ENCODE assay signal across 15 cellular contexts in the genomic region with DNA sequence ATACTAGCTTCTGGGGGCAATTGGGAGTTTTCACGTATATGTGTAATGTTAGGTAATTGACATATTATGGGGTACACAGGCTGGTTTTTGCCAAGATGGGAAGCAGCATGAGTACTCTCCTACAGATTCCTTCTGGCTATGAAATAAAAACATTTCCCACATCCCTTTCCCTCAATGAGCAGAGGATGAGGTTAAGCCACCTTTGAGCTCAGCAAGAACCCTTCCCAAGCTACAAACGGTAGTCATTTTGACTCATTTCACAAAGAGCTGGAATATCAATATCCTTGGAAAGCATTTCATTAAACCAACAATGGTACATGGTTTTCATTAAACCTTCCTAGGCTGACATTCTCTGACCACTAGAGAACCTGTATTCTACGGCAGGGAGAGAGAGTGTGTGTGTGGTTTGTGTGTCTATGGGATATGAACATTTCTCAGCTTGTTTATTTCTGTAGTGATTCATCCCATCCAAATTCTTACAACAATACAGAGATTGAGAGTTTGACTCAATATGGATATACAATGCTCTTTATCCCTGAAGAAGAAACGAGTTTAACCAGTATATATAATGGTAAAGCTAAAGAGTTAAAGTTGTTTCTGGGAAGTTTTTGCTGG.
DNase-seq lines count a peak whose midpoint lies in the region; ATAC-seq lines count a peak whose summit lies in the region.
"Had no signal": no experiment of that assay in that cellular context is flagged by ENCODE, and none has a peak within 500 bp of the region (broad histone marks: within the 10 kb centered on the region; RNA-seq: fewer than 3 reads in every experiment).

No MANE protein-coding gene starts in this region.

- ATAC-seq in activated CD4-positive, CD25-positive, alpha-beta regulatory T cell treated with anti-CD3 and anti-CD28 coated beads, Interleukin-2, amount 50 U/mL, for 24 hours: no peak
- no peak for ATAC-seq in HG03378 (IDR thresholded peaks at IDR 0.05; ENCODE audit: unreplicated experiment)
- ATAC-seq: heart right ventricle, K562, left cardiac atrium, WTC11 had no signal

- no peak overlapping the region for H3K4me3 ChIP-seq in MG63
- H3K4me3 ChIP-seq: cardiac muscle cell, heart right ventricle, K562 had no signal

- peak; percentile 58 for DNase-seq in DMS53 (lab: John Stamatoyannopoulos, UW)
- peak; percentile 53 for DNase-seq in MG63
- peak; percentile 71 for DNase-seq in dedifferentiated amniotic fluid mesenchymal stem cell (ENCODE audit: extremely low spot score)
- peak; percentile 83 for DNase-seq in non-pigmented ciliary epithelial cell (ENCODE audit: low read depth)
- DNase-seq in globus pallidus (ENCODE audit: low spot score): no peak
- no peak for DNase-seq in stimulated activated CD4-positive, alpha-beta T cell treated with anti-CD3 and anti-CD28 coated beads, Interleukin-12 subunit alpha, Interleukin-12 subunit beta, amount 100 ng/mL, for 4 hours
- DNase-seq: activated gamma-delta T cell, heart right ventricle, left cardiac atrium, NCI-H510A had no signal

- no peaks in the 10 kb centered on the region for H3K27me3 ChIP-seq in MG63
- H3K27me3 ChIP-seq: cardiac muscle cell, heart right ventricle had no signal

- no peaks in the 10 kb centered on the region for H3K9me3 ChIP-seq in MG63
- H3K9me3 ChIP-seq: heart right ventricle had no signal

- no peaks in the 10 kb centered on the region; the same call in none of the 2 replicates for H3K36me3 ChIP-seq in MG63
- H3K36me3 ChIP-seq: cardiac muscle cell had no signal

Comparison
In these comparisons a context has a peak if more than half of its experiments do, and no peak if none do; other contexts are left out.
1. DNase-seq: peak in DMS53 (single experiment), MG63 (single experiment), dedifferentiated amniotic fluid mesenchymal stem cell (single experiment) and non-pigmented ciliary epithelial cell (single experiment); none in globus pallidus (single experiment) and stimulated activated CD4-positive, alpha-beta T cell treated with anti-CD3 and anti-CD28 coated beads, Interleukin-12 subunit alpha, Interleukin-12 subunit beta, amount 100 ng/mL, for 4 hours (single experiment).